1 cellular context compared by ENCODE assay signal in genomic region chr13:98975822-98976261, GRCh38.
TF ChIP-seq lines count a peak whose summit lies in the region.

No MANE protein-coding gene starts in this region.

TF ChIP-seq in K562, 482 proteins besides CTCF, POLR2A, EP300 and RAD21 (continued from another document and continues in another):
- TF ChIP-seq ZMIZ1 (IDR thresholded peaks at IDR 0.05; ENCODE audit: low read depth in 2 of 2, low read length in 2 of 2) (peak in 1 of 2 experiments; percentile 72; a peak in 1 of 4 replicates), FOXM1 (IDR thresholded peaks at IDR 0.05; ENCODE audit: low read depth) (peak; percentile 89), FOXM1 (CRISPR knock-in tag; IDR thresholded peaks at IDR 0.05; ENCODE audit: low read depth) (no peak), SMAD2 (IDR thresholded peaks at IDR 0.05; ENCODE audit: low read depth, low read length) (no peak), MCM3 (IDR thresholded peaks at IDR 0.05) (no peak), PTTG1 (tag; IDR thresholded peaks at IDR 0.05; ENCODE audit: low read depth) (no peak), ZNF584 (CRISPR knock-in tag; IDR thresholded peaks at IDR 0.05; ENCODE audit: low read depth) (peak; percentile 60; the same call in 1 of the 2 replicates), ZKSCAN1 (IDR thresholded peaks at IDR 0.05; ENCODE audit: low read depth, low read length) (no peak), ARID1B (IDR thresholded peaks at IDR 0.05) (peak; percentile 96), JUN (IDR thresholded peaks at IDR 0.05; ENCODE audit: borderline replicate concordance, low read depth, low read length) (peak; percentile 61; the same call in 1 of the 2 replicates), JUN (CRISPR knock-in tag; IDR thresholded peaks at IDR 0.05; ENCODE audit: borderline replicate concordance) (no peak), MYNN (IDR thresholded peaks at IDR 0.05) (peak; percentile 67; the same call in 1 of the 2 replicates), MYNN (CRISPR knock-in tag; IDR thresholded peaks at IDR 0.05) (no peak), ZNF655 (CRISPR knock-in tag; IDR thresholded peaks at IDR 0.05) (no peak), ZNF398 (CRISPR knock-in tag; IDR thresholded peaks at IDR 0.05) (no peak), POLR3G (IDR thresholded peaks at IDR 0.05; ENCODE audit: extremely low read depth, insufficient read length, insufficient replicate concordance) (no peak), MTA2 (IDR thresholded peaks at IDR 0.05; ENCODE audit: low read depth) (peak; percentile 91), PHB2 (IDR thresholded peaks at IDR 0.05; ENCODE audit: low read depth) (peak; percentile 63; the same call in 1 of the 2 replicates), BCOR (IDR thresholded peaks at IDR 0.05) (0 out of 2 replicates have a peak, but pooled peaks have one; percentile 24), CEBPB (tag; IDR thresholded peaks at IDR 0.05) (peak; percentile 82), CTBP1 (IDR thresholded peaks at IDR 0.05; ENCODE audit: borderline replicate concordance) (peak; percentile 85), KLF16 (IDR thresholded peaks at IDR 0.05) (peak; percentile 96), SPI1 (IDR thresholded peaks at IDR 0.05; ENCODE audit: borderline replicate concordance, low read depth, low read length) (no peak), ZNF384 (IDR thresholded peaks at IDR 0.05; ENCODE audit: low read depth, low read length) (peak; percentile 47; the same call in 1 of the 2 replicates), ZNF143 (CRISPR knock-in tag; IDR thresholded peaks at IDR 0.05) (no peak), ZBTB7A (IDR thresholded peaks at IDR 0.05; ENCODE audit: borderline replicate concordance, control insufficient read depth, low read depth, low read length) (no peak), ZEB2 (IDR thresholded peaks at IDR 0.05) (peak; percentile 86; the same call in 1 of the 2 replicates), ZBTB2 (IDR thresholded peaks at IDR 0.05) (no peak), ZNF436 (CRISPR knock-in tag; IDR thresholded peaks at IDR 0.05) (no peak), NR4A1 (CRISPR knock-in tag; IDR thresholded peaks at IDR 0.05) (no peak), NR4A1 (tag; IDR thresholded peaks at IDR 0.05) (0 out of 2 replicates have a peak, but pooled peaks have one; percentile 41), TGIF2 (CRISPR knock-in tag; IDR thresholded peaks at IDR 0.05) (no peak), HNRNPUL1 (IDR thresholded peaks at IDR 0.05; ENCODE audit: low read length) (no peak), MXI1 (IDR thresholded peaks at IDR 0.05; ENCODE audit: low read depth, low read length) (no peak), SMAD3 (CRISPR knock-in tag; conservative IDR thresholded peaks at IDR 0.05) (0 out of 2 replicates have a peak, but pooled peaks have one; percentile 15), KDM1A (IDR thresholded peaks at IDR 0.05) (peak; percentile 54 to 60; a peak in 3 of 4 replicates), ZBTB5 (IDR thresholded peaks at IDR 0.05) (no peak), IFI16 (CRISPR knock-in tag; IDR thresholded peaks at IDR 0.05) (no peak), NUFIP1 (IDR thresholded peaks at IDR 0.05; ENCODE audit: partially characterized antibody) (no peak), THAP12 (CRISPR knock-in tag; IDR thresholded peaks at IDR 0.05) (no peak), ZNF512 (tag; IDR thresholded peaks at IDR 0.05) (no peak), PML (IDR thresholded peaks at IDR 0.05; ENCODE audit: low read length) (peak; percentile 87), MYC (IDR thresholded peaks at IDR 0.05; ENCODE audit: low read depth, low read length) (0 out of 2 replicates have a peak, but pooled peaks have one; percentile 16), MYC (CRISPR knock-in tag; IDR thresholded peaks at IDR 0.05; ENCODE audit: borderline replicate concordance, low read depth) (no peak), HMBOX1 (IDR thresholded peaks at IDR 0.05) (no peak), SMARCC2 (IDR thresholded peaks at IDR 0.05; ENCODE audit: low read depth) (peak; percentile 69; the same call in 1 of the 2 replicates), YBX1 (IDR thresholded peaks at IDR 0.05) (no peak), RBM39 (optimal IDR thresholded peaks at IDR 0.05; ENCODE audit: low read depth, low read length) (no peak), GTF2F1 (IDR thresholded peaks at IDR 0.05; ENCODE audit: low read depth, low read length) (no peak), ZBTB9 (CRISPR knock-in tag; IDR thresholded peaks at IDR 0.05) (no peak), TFAP4 (CRISPR knock-in tag; IDR thresholded peaks at IDR 0.05; ENCODE audit: borderline replicate concordance) (peak; percentile 32; the same call in 1 of the 2 replicates), POLR2AphosphoS5 (IDR thresholded peaks at IDR 0.05; ENCODE audit: control insufficient read depth, insufficient read depth, low read depth, low read length) (peak; percentile 88)
